14 cellular contexts compared by ENCODE assay signal in the genomic region with DNA sequence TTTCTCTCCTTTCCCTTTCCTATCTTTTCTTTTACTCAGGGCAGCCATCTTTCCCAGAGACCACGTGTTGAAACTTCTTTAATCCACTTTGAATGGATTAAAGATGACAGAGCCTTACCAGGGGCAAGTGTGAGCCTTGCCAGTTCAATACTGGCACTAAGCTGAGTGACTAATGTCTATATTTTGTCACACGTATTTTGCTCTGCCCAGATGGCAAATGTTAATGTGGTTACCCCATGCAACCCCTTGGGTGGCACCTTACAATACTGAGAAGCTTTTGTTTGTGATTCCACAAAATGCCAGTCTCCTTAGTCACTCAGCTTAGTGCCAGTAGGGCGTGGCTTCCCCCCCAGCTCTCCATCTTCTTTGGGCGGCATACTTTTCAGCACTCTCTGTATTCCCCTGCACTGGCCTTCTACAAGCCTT. TPM values are rescaled to one million over a fixed set of nuclear protein-coding genes. Genes with fewer than 3 reads are reported as not detected.
DNase-seq lines count a peak whose midpoint lies in the region; ATAC-seq and TF ChIP-seq lines count a peak whose summit lies in the region.
"Had no signal": no experiment of that assay in that cellular context is flagged by ENCODE, and none has a peak within 500 bp of the region (broad histone marks: within the 10 kb centered on the region; RNA-seq: fewer than 3 reads in every experiment).

No MANE protein-coding gene starts in this region.

- H3K36me3 Mint-ChIP-seq in activated CD8-positive, alpha-beta T cell treated with anti-CD3 and anti-CD28 coated beads, Interleukin-2, amount 10 ng/mL, durations not matched to agents 7 days and 5 days (ENCODE audit: low read depth) = no peaks in the 10 kb centered on the region
- H3K36me3 Mint-ChIP-seq: stimulated activated memory B cell treated with anti-CD40 and anti-IgM and Interleukin-4, amounts not matched to agents 10 μg/mL and 1 μg/mL and 100 μg/mL, for 72 hours had no signal

- TF ChIP-seq EP300 in sigmoid colon (IDR thresholded peaks at IDR 0.05) = no peak

- 64 to 81% methylated on average over 4 of the region's 4 CpGs for WGBS in sigmoid colon, 2 donors

- no peak overlapping the region for H3K27ac ChIP-seq in sigmoid colon
- H3K27ac ChIP-seq: neutrophil had no signal

- H3K4me1 Mint-ChIP-seq in stimulated activated naive CD8-positive, alpha-beta T cell treated with anti-CD3 and anti-CD28 coated beads, Interleukin-15, amount 100 ng/mL, for 72 hours = peaks cover 6% of the 10 kb centered on the region
- no peaks in the 10 kb centered on the region for H3K4me1 Mint-ChIP-seq in activated CD8-positive, alpha-beta T cell treated with anti-CD3 and anti-CD28 coated beads, Interleukin-2, amount 10 ng/mL, durations not matched to agents 7 days and 5 days (ENCODE audit: low read depth)
- H3K4me1 Mint-ChIP-seq: stimulated activated memory B cell treated with anti-CD40 and anti-IgM and Interleukin-4, amounts not matched to agents 10 μg/mL and 1 μg/mL and 100 μg/mL, for 72 hours had no signal

- no peak overlapping the region for H3K4me3 Mint-ChIP-seq in stimulated activated naive CD8-positive, alpha-beta T cell treated with anti-CD3 and anti-CD28 coated beads, Interleukin-15, amount 100 ng/mL, for 72 hours
- no peak overlapping the region for H3K4me3 Mint-ChIP-seq in activated CD8-positive, alpha-beta T cell treated with anti-CD3 and anti-CD28 coated beads, Interleukin-2, amount 10 ng/mL, durations not matched to agents 7 days and 5 days
- H3K4me3 Mint-ChIP-seq: activated T-cell treated with anti-CD3 and anti-CD28 coated beads, Interleukin-2, amount 50 U/mL, for 24 hours; central memory CD8-positive, alpha-beta T cell; stimulated activated memory B cell treated with anti-CD40 and anti-IgM and Interleukin-4, amounts not matched to agents 10 μg/mL and 1 μg/mL and 100 μg/mL, for 72 hours had no signal

- POLR2A ChIA-PET in activated CD8-positive, alpha-beta T cell treated with anti-CD3 and anti-CD28 coated beads, Interleukin-2, amount 10 ng/mL, durations not matched to agents 7 days and 5 days (lab: Charles Lee) = interaction anchor here (0.7 kb wide), 1 partner anchor 62 kb away, joined by 3 read pairs; no protein-coding TSS in a partner anchor

- H3K27ac Mint-ChIP-seq in stimulated activated naive CD8-positive, alpha-beta T cell treated with anti-CD3 and anti-CD28 coated beads, Interleukin-15, amount 100 ng/mL, for 72 hours = peak overlapping the region in 1 of 2 donors; percentile 38
- no peak overlapping the region for H3K27ac Mint-ChIP-seq in activated CD8-positive, alpha-beta T cell treated with anti-CD3 and anti-CD28 coated beads, Interleukin-2, amount 10 ng/mL, durations not matched to agents 7 days and 5 days
- H3K27ac Mint-ChIP-seq: activated T-cell treated with anti-CD3 and anti-CD28 coated beads, Interleukin-2, amount 50 U/mL, for 24 hours; stimulated activated memory B cell treated with anti-CD40 and anti-IgM and Interleukin-4, amounts not matched to agents 10 μg/mL and 1 μg/mL and 100 μg/mL, for 72 hours had no signal

- no peaks in the 10 kb centered on the region for H3K9me3 ChIP-seq in sigmoid colon
- H3K9me3 ChIP-seq: neutrophil had no signal

- TF ChIP-seq POLR2A in sigmoid colon (IDR thresholded peaks at IDR 0.05) = no peak

- H3K36me3 ChIP-seq in sigmoid colon = peaks cover 0 to under 1% (median 0%) of the 10 kb centered on the region in 4 donors

- CTCF ChIA-PET in activated CD8-positive, alpha-beta T cell treated with anti-CD3 and anti-CD28 coated beads, Interleukin-2, amount 10 ng/mL, durations not matched to agents 7 days and 5 days (lab: Charles Lee) = interaction anchor here (0.7 to 8.6 kb wide), 5 partner anchors 23 to 70 kb away, joined by 3 to 124 read pairs (median 5); a partner anchor contains a TSS

- intact Hi-C loops in sigmoid colon (cut with DNase I) = no loop called here

- no peaks in the 10 kb centered on the region for H3K27me3 ChIP-seq in sigmoid colon
- H3K27me3 ChIP-seq: neutrophil had no signal

- no peaks in the 10 kb centered on the region for H3K9me3 Mint-ChIP-seq in stimulated activated naive CD8-positive, alpha-beta T cell treated with anti-CD3 and anti-CD28 coated beads, Interleukin-15, amount 100 ng/mL, for 72 hours
- H3K9me3 Mint-ChIP-seq in activated CD8-positive, alpha-beta T cell treated with anti-CD3 and anti-CD28 coated beads, Interleukin-2, amount 10 ng/mL, durations not matched to agents 7 days and 5 days (ENCODE audit: insufficient read depth) = no peaks in the 10 kb centered on the region
- H3K9me3 Mint-ChIP-seq: activated T-cell treated with anti-CD3 and anti-CD28 coated beads, Interleukin-2, amount 50 U/mL, for 24 hours; central memory CD8-positive, alpha-beta T cell; stimulated activated memory B cell treated with anti-CD40 and anti-IgM and Interleukin-4, amounts not matched to agents 10 μg/mL and 1 μg/mL and 100 μg/mL, for 72 hours had no signal

- no peak for DNase-seq in stimulated activated naive CD8-positive, alpha-beta T cell treated with anti-CD3 and anti-CD28 coated beads, Interleukin-15, Interleukin-2, amounts not matched to agents 100 U/mL and 50 U/mL, for 24 hours
- DNase-seq in stimulated activated naive CD8-positive, alpha-beta T cell treated with anti-CD3 and anti-CD28 coated beads, Interleukin-15, amount 100 ng/mL, for 72 hours = no peak
- DNase-seq in T1000 (lab: John Stamatoyannopoulos, UW) (peak; percentile 62), fibroblast of the aortic adventitia (ENCODE audit: low read depth) (peak; percentile 48), NOMO-1 (lab: John Stamatoyannopoulos, UW; ENCODE audit: unreplicated experiment in 2 of 2) (no peak), sigmoid colon (no peak)
- no peak for DNase-seq in activated CD8-positive, alpha-beta T cell treated with anti-CD3 and anti-CD28 coated beads, Interleukin-2, amount 10 ng/mL, durations not matched to agents 7 days and 5 days
- DNase-seq: activated T-cell treated with anti-CD3 and anti-CD28 coated beads, Interleukin-2, amount 50 U/mL, for 24 hours; NCI-H1436 treated with DMSO at 0.1 percent for 48 hours had no signal

- TF ChIP-seq CTCF in fibroblast of the aortic adventitia (IDR thresholded peaks at IDR 0.05; ENCODE audit: insufficient read depth, low read length) (no peak), sigmoid colon (IDR thresholded peaks at IDR 0.05) (no peak)

- H3K27me3 Mint-ChIP-seq in stimulated activated naive CD8-positive, alpha-beta T cell treated with anti-CD3 and anti-CD28 coated beads, Interleukin-15, amount 100 ng/mL, for 72 hours = no peaks in the 10 kb centered on the region
- H3K27me3 Mint-ChIP-seq in activated CD8-positive, alpha-beta T cell treated with anti-CD3 and anti-CD28 coated beads, Interleukin-2, amount 10 ng/mL, durations not matched to agents 7 days and 5 days (ENCODE audit: low read depth) = no peaks in the 10 kb centered on the region
- H3K27me3 Mint-ChIP-seq: activated T-cell treated with anti-CD3 and anti-CD28 coated beads, Interleukin-2, amount 50 U/mL, for 24 hours; central memory CD8-positive, alpha-beta T cell; stimulated activated memory B cell treated with anti-CD40 and anti-IgM and Interleukin-4, amounts not matched to agents 10 μg/mL and 1 μg/mL and 100 μg/mL, for 72 hours had no signal

- peak; percentile 59 for ATAC-seq in stimulated activated naive CD8-positive, alpha-beta T cell treated with anti-CD3 and anti-CD28 coated beads, Interleukin-15, Interleukin-2, amounts not matched to agents 100 U/mL and 50 U/mL, for 24 hours
- no peak for ATAC-seq in stimulated activated naive CD8-positive, alpha-beta T cell treated with anti-CD3 and anti-CD28 coated beads, Interleukin-15, amount 100 ng/mL, for 72 hours
- no peak for ATAC-seq in activated CD8-positive, alpha-beta T cell treated with anti-CD3 and anti-CD28 coated beads, Interleukin-2, amount 10 ng/mL, durations not matched to agents 7 days and 5 days
- ATAC-seq in GM18517 (IDR thresholded peaks at IDR 0.05; ENCODE audit: unreplicated experiment) = no peak
- ATAC-seq: left lobe of liver; stimulated activated memory B cell treated with anti-CD40 and anti-IgM and Interleukin-4, amounts not matched to agents 10 μg/mL and 1 μg/mL and 100 μg/mL, for 72 hours had no signal

- H3K4me3 ChIP-seq in fibroblast of the aortic adventitia (ENCODE audit: low read depth, low read length) (no peak overlapping the region), sigmoid colon (no peak overlapping the region)

- peaks cover 0 to 14% (median 7%) of the 10 kb centered on the region in 4 donors for H3K4me1 ChIP-seq in sigmoid colon

RNA-seq across cellular contexts. Expression of a gene that starts 24.8 kb away (rescaled TPM):
- 923 and 1,627 TPM in 2 replicates for total RNA-seq in fibroblast of the aortic adventitia (ENCODE audit: low replicate concordance)
- 100 to 1,000 TPM; 135 to 214 (median 170) TPM for total RNA-seq in sigmoid colon
- polyA plus RNA-seq in sigmoid colon = 100 to 1,000 TPM in 1 of 3 donors, 10 to 100 TPM in 2; 52.5 to 132 (median 75.2) TPM
- 10 to 100 TPM; 88.2 to 90.8 TPM for total RNA-seq in activated CD8-positive, alpha-beta T cell treated with anti-CD3 and anti-CD28 coated beads, Interleukin-2, amount 10 ng/mL, durations not matched to agents 7 days and 5 days

Comparison
In these comparisons a context has a peak if more than half of its experiments do, and no peak if none do; other contexts are left out.
1. DNase-seq: peak in T1000 (single experiment) and fibroblast of the aortic adventitia (single experiment); none in stimulated activated naive CD8-positive, alpha-beta T cell treated with anti-CD3 and anti-CD28 coated beads, Interleukin-15, Interleukin-2, amounts not matched to agents 100 U/mL and 50 U/mL, for 24 hours (single experiment), stimulated activated naive CD8-positive, alpha-beta T cell treated with anti-CD3 and anti-CD28 coated beads, Interleukin-15, amount 100 ng/mL, for 72 hours (0 of 2), NOMO-1 (0 of 2), sigmoid colon (single experiment) and activated CD8-positive, alpha-beta T cell treated with anti-CD3 and anti-CD28 coated beads, Interleukin-2, amount 10 ng/mL, durations not matched to agents 7 days and 5 days (single experiment).